ENCODE assay signal across 1 cellular context in the genomic region with DNA sequence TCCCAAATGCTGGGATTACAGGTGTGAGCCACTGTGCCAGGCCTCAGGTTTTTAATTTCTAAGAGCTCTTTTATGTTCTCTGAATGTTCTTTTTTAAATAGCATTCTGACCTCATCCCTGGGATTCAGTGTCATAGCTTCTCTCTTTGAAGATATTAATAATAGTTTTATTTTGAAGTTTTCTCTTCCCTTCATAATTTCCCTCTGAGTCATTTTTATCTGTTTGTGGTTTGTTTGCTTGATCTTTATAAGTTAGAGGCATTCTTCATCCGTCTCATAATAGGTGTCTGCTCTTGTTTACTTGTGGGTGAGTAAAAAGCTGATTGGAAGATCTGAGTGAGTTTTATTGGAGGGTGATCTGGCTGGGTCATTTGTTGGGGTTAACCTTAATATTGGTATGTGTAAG.
TF ChIP-seq lines count a peak whose summit lies in the region.

No MANE protein-coding gene starts in this region.

TF ChIP-seq in GM23338, 12 proteins besides CTCF, POLR2A, EP300 and RAD21:
- no peak for TF ChIP-seq CREB1 (CRISPR knock-in tag; IDR thresholded peaks at IDR 0.05; ENCODE audit: low read depth)
- TF ChIP-seq, protein P1, sequence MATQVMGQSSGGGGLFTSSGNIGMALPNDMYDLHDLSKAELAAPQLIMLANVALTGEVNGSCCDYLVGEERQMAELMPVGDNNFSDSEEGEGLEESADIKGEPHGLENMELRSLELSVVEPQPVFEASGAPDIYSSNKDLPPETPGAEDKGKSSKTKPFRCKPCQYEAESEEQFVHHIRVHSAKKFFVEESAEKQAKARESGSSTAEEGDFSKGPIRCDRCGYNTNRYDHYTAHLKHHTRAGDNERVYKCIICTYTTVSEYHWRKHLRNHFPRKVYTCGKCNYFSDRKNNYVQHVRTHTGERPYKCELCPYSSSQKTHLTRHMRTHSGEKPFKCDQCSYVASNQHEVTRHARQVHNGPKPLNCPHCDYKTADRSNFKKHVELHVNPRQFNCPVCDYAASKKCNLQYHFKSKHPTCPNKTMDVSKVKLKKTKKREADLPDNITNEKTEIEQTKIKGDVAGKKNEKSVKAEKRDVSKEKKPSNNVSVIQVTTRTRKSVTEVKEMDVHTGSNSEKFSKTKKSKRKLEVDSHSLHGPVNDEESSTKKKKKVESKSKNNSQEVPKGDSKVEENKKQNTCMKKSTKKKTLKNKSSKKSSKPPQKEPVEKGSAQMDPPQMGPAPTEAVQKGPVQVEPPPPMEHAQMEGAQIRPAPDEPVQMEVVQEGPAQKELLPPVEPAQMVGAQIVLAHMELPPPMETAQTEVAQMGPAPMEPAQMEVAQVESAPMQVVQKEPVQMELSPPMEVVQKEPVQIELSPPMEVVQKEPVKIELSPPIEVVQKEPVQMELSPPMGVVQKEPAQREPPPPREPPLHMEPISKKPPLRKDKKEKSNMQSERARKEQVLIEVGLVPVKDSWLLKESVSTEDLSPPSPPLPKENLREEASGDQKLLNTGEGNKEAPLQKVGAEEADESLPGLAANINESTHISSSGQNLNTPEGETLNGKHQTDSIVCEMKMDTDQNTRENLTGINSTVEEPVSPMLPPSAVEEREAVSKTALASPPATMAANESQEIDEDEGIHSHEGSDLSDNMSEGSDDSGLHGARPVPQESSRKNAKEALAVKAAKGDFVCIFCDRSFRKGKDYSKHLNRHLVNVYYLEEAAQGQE (IDR thresholded peaks at IDR 0.05; ENCODE audit: unreplicated experiment) = no peak
- TF ChIP-seq NANOG (IDR thresholded peaks at IDR 0.05; ENCODE audit: borderline replicate concordance) = no peak
- TF ChIP-seq, protein P2, sequence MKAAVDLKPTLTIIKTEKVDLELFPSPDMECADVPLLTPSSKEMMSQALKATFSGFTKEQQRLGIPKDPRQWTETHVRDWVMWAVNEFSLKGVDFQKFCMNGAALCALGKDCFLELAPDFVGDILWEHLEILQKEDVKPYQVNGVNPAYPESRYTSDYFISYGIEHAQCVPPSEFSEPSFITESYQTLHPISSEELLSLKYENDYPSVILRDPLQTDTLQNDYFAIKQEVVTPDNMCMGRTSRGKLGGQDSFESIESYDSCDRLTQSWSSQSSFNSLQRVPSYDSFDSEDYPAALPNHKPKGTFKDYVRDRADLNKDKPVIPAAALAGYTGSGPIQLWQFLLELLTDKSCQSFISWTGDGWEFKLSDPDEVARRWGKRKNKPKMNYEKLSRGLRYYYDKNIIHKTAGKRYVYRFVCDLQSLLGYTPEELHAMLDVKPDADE (IDR thresholded peaks at IDR 0.05) = no peak
- TF ChIP-seq EZH2 (IDR thresholded peaks at IDR 0.05; ENCODE audit: low read depth, unreplicated experiment) = no peak
- no peak for TF ChIP-seq EZH2phosphoT487 (IDR thresholded peaks at IDR 0.05; ENCODE audit: unreplicated experiment)
- TF ChIP-seq, protein P3, sequence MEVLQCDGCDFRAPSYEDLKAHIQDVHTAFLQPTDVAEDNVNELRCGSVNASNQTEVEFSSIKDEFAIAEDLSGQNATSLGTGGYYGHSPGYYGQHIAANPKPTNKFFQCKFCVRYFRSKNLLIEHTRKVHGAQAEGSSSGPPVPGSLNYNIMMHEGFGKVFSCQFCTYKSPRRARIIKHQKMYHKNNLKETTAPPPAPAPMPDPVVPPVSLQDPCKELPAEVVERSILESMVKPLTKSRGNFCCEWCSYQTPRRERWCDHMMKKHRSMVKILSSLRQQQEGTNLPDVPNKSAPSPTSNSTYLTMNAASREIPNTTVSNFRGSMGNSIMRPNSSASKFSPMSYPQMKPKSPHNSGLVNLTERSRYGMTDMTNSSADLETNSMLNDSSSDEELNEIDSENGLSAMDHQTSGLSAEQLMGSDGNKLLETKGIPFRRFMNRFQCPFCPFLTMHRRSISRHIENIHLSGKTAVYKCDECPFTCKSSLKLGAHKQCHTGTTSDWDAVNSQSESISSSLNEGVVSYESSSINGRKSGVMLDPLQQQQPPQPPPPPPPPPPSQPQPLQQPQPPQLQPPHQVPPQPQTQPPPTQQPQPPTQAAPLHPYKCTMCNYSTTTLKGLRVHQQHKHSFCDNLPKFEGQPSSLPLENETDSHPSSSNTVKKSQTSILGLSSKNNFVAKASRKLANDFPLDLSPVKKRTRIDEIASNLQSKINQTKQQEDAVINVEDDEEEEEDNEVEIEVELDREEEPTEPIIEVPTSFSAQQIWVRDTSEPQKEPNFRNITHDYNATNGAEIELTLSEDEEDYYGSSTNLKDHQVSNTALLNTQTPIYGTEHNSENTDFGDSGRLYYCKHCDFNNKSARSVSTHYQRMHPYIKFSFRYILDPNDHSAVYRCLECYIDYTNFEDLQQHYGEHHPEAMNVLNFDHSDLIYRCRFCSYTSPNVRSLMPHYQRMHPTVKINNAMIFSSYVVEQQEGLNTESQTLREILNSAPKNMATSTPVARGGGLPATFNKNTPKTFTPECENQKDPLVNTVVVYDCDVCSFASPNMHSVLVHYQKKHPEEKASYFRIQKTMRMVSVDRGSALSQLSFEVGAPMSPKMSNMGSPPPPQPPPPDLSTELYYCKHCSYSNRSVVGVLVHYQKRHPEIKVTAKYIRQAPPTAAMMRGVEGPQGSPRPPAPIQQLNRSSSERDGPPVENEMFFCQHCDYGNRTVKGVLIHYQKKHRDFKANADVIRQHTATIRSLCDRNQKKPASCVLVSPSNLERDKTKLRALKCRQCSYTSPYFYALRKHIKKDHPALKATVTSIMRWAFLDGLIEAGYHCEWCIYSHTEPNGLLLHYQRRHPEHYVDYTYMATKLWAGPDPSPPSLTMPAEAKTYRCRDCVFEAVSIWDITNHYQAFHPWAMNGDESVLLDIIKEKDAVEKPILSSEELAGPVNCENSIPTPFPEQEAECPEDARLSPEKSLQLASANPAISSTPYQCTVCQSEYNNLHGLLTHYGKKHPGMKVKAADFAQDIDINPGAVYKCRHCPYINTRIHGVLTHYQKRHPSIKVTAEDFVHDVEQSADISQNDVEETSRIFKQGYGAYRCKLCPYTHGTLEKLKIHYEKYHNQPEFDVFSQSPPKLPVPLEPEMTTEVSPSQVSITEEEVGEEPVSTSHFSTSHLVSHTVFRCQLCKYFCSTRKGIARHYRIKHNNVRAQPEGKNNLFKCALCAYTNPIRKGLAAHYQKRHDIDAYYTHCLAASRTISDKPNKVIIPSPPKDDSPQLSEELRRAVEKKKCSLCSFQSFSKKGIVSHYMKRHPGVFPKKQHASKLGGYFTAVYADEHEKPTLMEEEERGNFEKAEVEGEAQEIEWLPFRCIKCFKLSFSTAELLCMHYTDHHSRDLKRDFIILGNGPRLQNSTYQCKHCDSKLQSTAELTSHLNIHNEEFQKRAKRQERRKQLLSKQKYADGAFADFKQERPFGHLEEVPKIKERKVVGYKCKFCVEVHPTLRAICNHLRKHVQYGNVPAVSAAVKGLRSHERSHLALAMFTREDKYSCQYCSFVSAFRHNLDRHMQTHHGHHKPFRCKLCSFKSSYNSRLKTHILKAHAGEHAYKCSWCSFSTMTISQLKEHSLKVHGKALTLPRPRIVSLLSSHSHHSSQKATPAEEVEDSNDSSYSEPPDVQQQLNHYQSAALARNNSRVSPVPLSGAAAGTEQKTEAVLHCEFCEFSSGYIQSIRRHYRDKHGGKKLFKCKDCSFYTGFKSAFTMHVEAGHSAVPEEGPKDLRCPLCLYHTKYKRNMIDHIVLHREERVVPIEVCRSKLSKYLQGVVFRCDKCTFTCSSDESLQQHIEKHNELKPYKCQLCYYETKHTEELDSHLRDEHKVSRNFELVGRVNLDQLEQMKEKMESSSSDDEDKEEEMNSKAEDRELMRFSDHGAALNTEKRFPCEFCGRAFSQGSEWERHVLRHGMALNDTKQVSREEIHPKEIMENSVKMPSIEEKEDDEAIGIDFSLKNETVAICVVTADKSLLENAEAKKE (CRISPR knock-in tag; IDR thresholded peaks at IDR 0.05) = no peak
- no peak for TF ChIP-seq ZNF114 (CRISPR knock-in tag; IDR thresholded peaks at IDR 0.05)
